ENCODE assay signal across 1 cellular context in the genomic region with DNA sequence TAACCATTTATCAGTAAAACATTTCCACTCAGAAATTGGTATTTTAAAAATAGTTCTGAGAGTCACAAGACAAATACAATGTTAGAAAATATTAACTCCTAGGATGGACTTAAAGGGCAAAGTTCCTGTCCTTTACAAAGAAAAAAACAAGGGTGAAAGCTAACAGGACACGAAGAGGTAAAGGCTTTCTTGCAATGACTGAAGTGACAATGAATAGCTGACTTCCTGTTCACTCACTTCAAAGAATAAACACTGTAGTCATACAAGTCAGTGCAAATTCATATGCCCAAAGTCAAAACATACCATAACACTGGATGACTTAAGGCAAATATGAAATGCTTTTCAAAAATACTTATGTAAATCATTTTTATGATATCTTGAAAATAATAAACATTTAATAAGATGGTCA.
TF ChIP-seq lines count a peak whose summit lies in the region.

No MANE protein-coding gene starts in this region.

TF ChIP-seq in GM23338, 12 proteins besides CTCF, POLR2A, EP300 and RAD21 (continued from another document):
- TF ChIP-seq, protein P1, sequence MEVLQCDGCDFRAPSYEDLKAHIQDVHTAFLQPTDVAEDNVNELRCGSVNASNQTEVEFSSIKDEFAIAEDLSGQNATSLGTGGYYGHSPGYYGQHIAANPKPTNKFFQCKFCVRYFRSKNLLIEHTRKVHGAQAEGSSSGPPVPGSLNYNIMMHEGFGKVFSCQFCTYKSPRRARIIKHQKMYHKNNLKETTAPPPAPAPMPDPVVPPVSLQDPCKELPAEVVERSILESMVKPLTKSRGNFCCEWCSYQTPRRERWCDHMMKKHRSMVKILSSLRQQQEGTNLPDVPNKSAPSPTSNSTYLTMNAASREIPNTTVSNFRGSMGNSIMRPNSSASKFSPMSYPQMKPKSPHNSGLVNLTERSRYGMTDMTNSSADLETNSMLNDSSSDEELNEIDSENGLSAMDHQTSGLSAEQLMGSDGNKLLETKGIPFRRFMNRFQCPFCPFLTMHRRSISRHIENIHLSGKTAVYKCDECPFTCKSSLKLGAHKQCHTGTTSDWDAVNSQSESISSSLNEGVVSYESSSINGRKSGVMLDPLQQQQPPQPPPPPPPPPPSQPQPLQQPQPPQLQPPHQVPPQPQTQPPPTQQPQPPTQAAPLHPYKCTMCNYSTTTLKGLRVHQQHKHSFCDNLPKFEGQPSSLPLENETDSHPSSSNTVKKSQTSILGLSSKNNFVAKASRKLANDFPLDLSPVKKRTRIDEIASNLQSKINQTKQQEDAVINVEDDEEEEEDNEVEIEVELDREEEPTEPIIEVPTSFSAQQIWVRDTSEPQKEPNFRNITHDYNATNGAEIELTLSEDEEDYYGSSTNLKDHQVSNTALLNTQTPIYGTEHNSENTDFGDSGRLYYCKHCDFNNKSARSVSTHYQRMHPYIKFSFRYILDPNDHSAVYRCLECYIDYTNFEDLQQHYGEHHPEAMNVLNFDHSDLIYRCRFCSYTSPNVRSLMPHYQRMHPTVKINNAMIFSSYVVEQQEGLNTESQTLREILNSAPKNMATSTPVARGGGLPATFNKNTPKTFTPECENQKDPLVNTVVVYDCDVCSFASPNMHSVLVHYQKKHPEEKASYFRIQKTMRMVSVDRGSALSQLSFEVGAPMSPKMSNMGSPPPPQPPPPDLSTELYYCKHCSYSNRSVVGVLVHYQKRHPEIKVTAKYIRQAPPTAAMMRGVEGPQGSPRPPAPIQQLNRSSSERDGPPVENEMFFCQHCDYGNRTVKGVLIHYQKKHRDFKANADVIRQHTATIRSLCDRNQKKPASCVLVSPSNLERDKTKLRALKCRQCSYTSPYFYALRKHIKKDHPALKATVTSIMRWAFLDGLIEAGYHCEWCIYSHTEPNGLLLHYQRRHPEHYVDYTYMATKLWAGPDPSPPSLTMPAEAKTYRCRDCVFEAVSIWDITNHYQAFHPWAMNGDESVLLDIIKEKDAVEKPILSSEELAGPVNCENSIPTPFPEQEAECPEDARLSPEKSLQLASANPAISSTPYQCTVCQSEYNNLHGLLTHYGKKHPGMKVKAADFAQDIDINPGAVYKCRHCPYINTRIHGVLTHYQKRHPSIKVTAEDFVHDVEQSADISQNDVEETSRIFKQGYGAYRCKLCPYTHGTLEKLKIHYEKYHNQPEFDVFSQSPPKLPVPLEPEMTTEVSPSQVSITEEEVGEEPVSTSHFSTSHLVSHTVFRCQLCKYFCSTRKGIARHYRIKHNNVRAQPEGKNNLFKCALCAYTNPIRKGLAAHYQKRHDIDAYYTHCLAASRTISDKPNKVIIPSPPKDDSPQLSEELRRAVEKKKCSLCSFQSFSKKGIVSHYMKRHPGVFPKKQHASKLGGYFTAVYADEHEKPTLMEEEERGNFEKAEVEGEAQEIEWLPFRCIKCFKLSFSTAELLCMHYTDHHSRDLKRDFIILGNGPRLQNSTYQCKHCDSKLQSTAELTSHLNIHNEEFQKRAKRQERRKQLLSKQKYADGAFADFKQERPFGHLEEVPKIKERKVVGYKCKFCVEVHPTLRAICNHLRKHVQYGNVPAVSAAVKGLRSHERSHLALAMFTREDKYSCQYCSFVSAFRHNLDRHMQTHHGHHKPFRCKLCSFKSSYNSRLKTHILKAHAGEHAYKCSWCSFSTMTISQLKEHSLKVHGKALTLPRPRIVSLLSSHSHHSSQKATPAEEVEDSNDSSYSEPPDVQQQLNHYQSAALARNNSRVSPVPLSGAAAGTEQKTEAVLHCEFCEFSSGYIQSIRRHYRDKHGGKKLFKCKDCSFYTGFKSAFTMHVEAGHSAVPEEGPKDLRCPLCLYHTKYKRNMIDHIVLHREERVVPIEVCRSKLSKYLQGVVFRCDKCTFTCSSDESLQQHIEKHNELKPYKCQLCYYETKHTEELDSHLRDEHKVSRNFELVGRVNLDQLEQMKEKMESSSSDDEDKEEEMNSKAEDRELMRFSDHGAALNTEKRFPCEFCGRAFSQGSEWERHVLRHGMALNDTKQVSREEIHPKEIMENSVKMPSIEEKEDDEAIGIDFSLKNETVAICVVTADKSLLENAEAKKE (CRISPR knock-in tag; IDR thresholded peaks at IDR 0.05) = no peak
- TF ChIP-seq, protein P2, sequence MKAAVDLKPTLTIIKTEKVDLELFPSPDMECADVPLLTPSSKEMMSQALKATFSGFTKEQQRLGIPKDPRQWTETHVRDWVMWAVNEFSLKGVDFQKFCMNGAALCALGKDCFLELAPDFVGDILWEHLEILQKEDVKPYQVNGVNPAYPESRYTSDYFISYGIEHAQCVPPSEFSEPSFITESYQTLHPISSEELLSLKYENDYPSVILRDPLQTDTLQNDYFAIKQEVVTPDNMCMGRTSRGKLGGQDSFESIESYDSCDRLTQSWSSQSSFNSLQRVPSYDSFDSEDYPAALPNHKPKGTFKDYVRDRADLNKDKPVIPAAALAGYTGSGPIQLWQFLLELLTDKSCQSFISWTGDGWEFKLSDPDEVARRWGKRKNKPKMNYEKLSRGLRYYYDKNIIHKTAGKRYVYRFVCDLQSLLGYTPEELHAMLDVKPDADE (IDR thresholded peaks at IDR 0.05) = no peak
- TF ChIP-seq, protein P3, sequence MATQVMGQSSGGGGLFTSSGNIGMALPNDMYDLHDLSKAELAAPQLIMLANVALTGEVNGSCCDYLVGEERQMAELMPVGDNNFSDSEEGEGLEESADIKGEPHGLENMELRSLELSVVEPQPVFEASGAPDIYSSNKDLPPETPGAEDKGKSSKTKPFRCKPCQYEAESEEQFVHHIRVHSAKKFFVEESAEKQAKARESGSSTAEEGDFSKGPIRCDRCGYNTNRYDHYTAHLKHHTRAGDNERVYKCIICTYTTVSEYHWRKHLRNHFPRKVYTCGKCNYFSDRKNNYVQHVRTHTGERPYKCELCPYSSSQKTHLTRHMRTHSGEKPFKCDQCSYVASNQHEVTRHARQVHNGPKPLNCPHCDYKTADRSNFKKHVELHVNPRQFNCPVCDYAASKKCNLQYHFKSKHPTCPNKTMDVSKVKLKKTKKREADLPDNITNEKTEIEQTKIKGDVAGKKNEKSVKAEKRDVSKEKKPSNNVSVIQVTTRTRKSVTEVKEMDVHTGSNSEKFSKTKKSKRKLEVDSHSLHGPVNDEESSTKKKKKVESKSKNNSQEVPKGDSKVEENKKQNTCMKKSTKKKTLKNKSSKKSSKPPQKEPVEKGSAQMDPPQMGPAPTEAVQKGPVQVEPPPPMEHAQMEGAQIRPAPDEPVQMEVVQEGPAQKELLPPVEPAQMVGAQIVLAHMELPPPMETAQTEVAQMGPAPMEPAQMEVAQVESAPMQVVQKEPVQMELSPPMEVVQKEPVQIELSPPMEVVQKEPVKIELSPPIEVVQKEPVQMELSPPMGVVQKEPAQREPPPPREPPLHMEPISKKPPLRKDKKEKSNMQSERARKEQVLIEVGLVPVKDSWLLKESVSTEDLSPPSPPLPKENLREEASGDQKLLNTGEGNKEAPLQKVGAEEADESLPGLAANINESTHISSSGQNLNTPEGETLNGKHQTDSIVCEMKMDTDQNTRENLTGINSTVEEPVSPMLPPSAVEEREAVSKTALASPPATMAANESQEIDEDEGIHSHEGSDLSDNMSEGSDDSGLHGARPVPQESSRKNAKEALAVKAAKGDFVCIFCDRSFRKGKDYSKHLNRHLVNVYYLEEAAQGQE (IDR thresholded peaks at IDR 0.05; ENCODE audit: unreplicated experiment) = no peak
- no peak for TF ChIP-seq JUNB (IDR thresholded peaks at IDR 0.05; ENCODE audit: unreplicated experiment)
